In genomic region chr3:15332405-15333098, GRCh38 we compare ENCODE assay signal across 8 cellular contexts. TPM values are rescaled to one million over a fixed set of nuclear protein-coding genes. Genes with fewer than 3 reads are reported as not detected.
DNase-seq lines count a peak whose midpoint lies in the region; ATAC-seq and TF ChIP-seq lines count a peak whose summit lies in the region.

A gene with protein sequence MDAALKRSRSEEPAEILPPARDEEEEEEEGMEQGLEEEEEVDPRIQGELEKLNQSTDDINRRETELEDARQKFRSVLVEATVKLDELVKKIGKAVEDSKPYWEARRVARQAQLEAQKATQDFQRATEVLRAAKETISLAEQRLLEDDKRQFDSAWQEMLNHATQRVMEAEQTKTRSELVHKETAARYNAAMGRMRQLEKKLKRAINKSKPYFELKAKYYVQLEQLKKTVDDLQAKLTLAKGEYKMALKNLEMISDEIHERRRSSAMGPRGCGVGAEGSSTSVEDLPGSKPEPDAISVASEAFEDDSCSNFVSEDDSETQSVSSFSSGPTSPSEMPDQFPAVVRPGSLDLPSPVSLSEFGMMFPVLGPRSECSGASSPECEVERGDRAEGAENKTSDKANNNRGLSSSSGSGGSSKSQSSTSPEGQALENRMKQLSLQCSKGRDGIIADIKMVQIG (minus strand): TSS chr3:15332586. CDS start chr3:15332408, 178 bp downstream.

- H3K27me3 ChIP-seq in PC-3 (ENCODE audit: low read length): no peaks in the 10 kb centered on the region
- no peaks in the 10 kb centered on the region for H3K27me3 ChIP-seq in esophagus (ENCODE audit: control insufficient read depth in 1 of 2, insufficient read depth in 2 of 2, low read length in 2 of 2)
- H3K27me3 ChIP-seq in mucosa of stomach (ENCODE audit: control insufficient read depth, insufficient read depth, low read length): no peaks in the 10 kb centered on the region

- CTCF ChIA-PET in PC-3 (lab: Charles Lee): interaction anchor here (0.6 to 1.6 kb wide), 5 partner anchors 47 to 930 kb away, joined by 4 to 20 read pairs (median 5); partner anchors contain the start of gene SLC6A6

- H3K4me1 Mint-ChIP-seq in activated T-cell treated with anti-CD3 and anti-CD28 coated beads, Interleukin-2, amount 50 U/mL, for 4 hours (ENCODE audit: low read depth): peaks cover 57% of the 10 kb centered on the region

- H3K9ac ChIP-seq in PC-3 (ENCODE audit: low read length): peak within 1 kb of the TSS; percentile 75
- H3K9ac ChIP-seq in mucosa of stomach (ENCODE audit: low read length): peak within 1 kb of the TSS; percentile 73

- 13 to 14% methylated on average over 47 to 66 of the region's 66 CpGs for WGBS in esophagus, 2 donors

- POLR2A ChIA-PET in PC-3 (lab: Charles Lee; ENCODE audit: unreplicated experiment): interaction anchor here (0.6 kb wide), 3 partner anchors 9 to 72 kb away, joined by 3 to 5 read pairs (median 5); no protein-coding TSS in a partner anchor

- intact Hi-C loops in PC-3 (cut with micrococcal nuclease): loop anchor here (1.0 kb wide), 2 partner anchors 46 to 64 kb away; no protein-coding TSS in a partner anchor

- no peak within 1 kb of the TSS for H3K27ac ChIP-seq in PC-3 (ENCODE audit: low read length)
- H3K27ac ChIP-seq in esophagus (ENCODE audit: low read depth in 2 of 2, low read length in 1 of 2): peak within 1 kb of the TSS; percentile 72 to 83

- no peaks in the 10 kb centered on the region for H3K27me3 Mint-ChIP-seq in activated T-cell treated with anti-CD3 and anti-CD28 coated beads, Interleukin-2, amount 50 U/mL, for 4 hours (ENCODE audit: low read depth)

- H3K9me3 ChIP-seq in PC-3 (ENCODE audit: low read length): no peaks in the 10 kb centered on the region
- H3K9me3 ChIP-seq in esophagus (ENCODE audit: control insufficient read depth in 2 of 2, insufficient read depth in 1 of 2, low read depth in 1 of 2, low read length in 1 of 2): no peaks in the 10 kb centered on the region
- no peaks in the 10 kb centered on the region for H3K9me3 ChIP-seq in mucosa of stomach (ENCODE audit: control insufficient read depth, low read length)

- H3K36me3 Mint-ChIP-seq in activated T-cell treated with anti-CD3 and anti-CD28 coated beads, Interleukin-2, amount 50 U/mL, for 4 hours (ENCODE audit: insufficient read depth): peaks cover 13% of the 10 kb centered on the region

- peak within 1 kb of the TSS; percentile 99 for H3K4me3 ChIP-seq in PC-3 (ENCODE audit: low read length)
- H3K4me3 ChIP-seq in esophagus (ENCODE audit: low read depth in 1 of 2, low read length in 2 of 2): peak within 1 kb of the TSS; percentile 88 to 92
- H3K4me3 ChIP-seq in mucosa of stomach (ENCODE audit: low read length): peak within 1 kb of the TSS; percentile 23

- H3K9me3 Mint-ChIP-seq in activated T-cell treated with anti-CD3 and anti-CD28 coated beads, Interleukin-2, amount 50 U/mL, for 4 hours: no peaks in the 10 kb centered on the region

- peak within 1 kb of the TSS; percentile 96 for H3K4me2 ChIP-seq in PC-3 (ENCODE audit: low read length)

- no peaks in the 10 kb centered on the region for H4K20me1 ChIP-seq in PC-3 (ENCODE audit: low read length)

- TF ChIP-seq CTCF in PC-3 (conservative IDR thresholded peaks at IDR 0.05; ENCODE audit: low read depth, low read length): peak; percentile 51; the same call in 1 of the 2 replicates

- H3K79me2 ChIP-seq in PC-3 (ENCODE audit: low read length): peaks cover 30% of the 10 kb centered on the region

- H3F3A ChIP-seq in PC-3 (ENCODE audit: low read length, unreplicated experiment): peaks cover 3% of the 10 kb centered on the region

- BruUV-seq in PC-3 (replicated peaks; lab: Mats Ljungman, UMichigan): TSS peak; percentile 37

- no peaks in the 10 kb centered on the region for H3K36me3 ChIP-seq in PC-3 (ENCODE audit: low read depth, low read length)
- no peaks in the 10 kb centered on the region for H3K36me3 ChIP-seq in esophagus (ENCODE audit: control insufficient read depth in 2 of 2, insufficient read depth in 2 of 2, low read length in 1 of 2)
- H3K36me3 ChIP-seq in mucosa of stomach (ENCODE audit: control insufficient read depth, insufficient read depth, low read length): no peaks in the 10 kb centered on the region

- H3K4me3 Mint-ChIP-seq in activated T-cell treated with anti-CD3 and anti-CD28 coated beads, Interleukin-2, amount 50 U/mL, for 4 hours: peak within 1 kb of the TSS; percentile 93

- peaks cover 29% of the 10 kb centered on the region for H3K4me1 ChIP-seq in PC-3 (ENCODE audit: insufficient read depth, low read length)
- peaks cover 8 to 10% of the 10 kb centered on the region in 2 donors for H3K4me1 ChIP-seq in esophagus (ENCODE audit: control insufficient read depth in 2 of 2, insufficient read depth in 2 of 2, low read length in 1 of 2)
- peaks cover 11% of the 10 kb centered on the region for H3K4me1 ChIP-seq in mucosa of stomach (ENCODE audit: control insufficient read depth, insufficient read depth, low read length)

- DNase-seq in AML-193 (lab: John Stamatoyannopoulos, UW) (peak; percentile 18 to 24), PC-3 (peak; percentile 81)
- peak; percentile 60 for DNase-seq in activated T-cell treated with anti-CD3 and anti-CD28 coated beads, Interleukin-2, amount 50 U/mL, for 4 hours
- peak; percentile 35 for DNase-seq in stimulated activated CD8-positive, alpha-beta memory T cell treated with anti-CD3 and anti-CD28 coated beads, Interleukin-7, amount 100 ng/mL, for 24 hours (ENCODE audit: low read depth)

- H3K9me2 ChIP-seq in PC-3 (replicated peaks; ENCODE audit: low read length): no peaks in the 10 kb centered on the region

- H2AFZ ChIP-seq in PC-3 (ENCODE audit: low read length): peak within 1 kb of the TSS; percentile 95

- peak; percentile 77 for ATAC-seq in GM19025 (IDR thresholded peaks at IDR 0.05; ENCODE audit: low read depth, unreplicated experiment)
- ATAC-seq in HG03175 (IDR thresholded peaks at IDR 0.05; ENCODE audit: unreplicated experiment): peak; percentile 85
- peak; percentile 76 for ATAC-seq in PC-3
- ATAC-seq in activated T-cell treated with anti-CD3 and anti-CD28 coated beads, Interleukin-2, amount 50 U/mL, for 4 hours: peak; percentile 90 to 92

RNA-seq across cellular contexts. Expression of the gene that starts here (rescaled TPM):
- total RNA-seq in PC-3 (2014; rRNA removed): 21.2 and 23.0 TPM in 2 replicates
- total RNA-seq in activated T-cell treated with anti-CD3 and anti-CD28 coated beads, Interleukin-2, amount 50 U/mL, for 4 hours: 10 to 100 TPM; 11.1 to 26.1 (median 12.9) TPM
- 10 to 100 TPM in 1 of 2 donors, 1 to 10 TPM in 1; 8.6 to 13.6 TPM for polyA plus RNA-seq in esophagus

Comparison
In these comparisons a context has a peak if more than half of its experiments do, and no peak if none do; other contexts are left out.
1. DNase-seq: peak in every context shown above with its lines; median percentile 81 in PC-3; 60 in activated T-cell treated with anti-CD3 and anti-CD28 coated beads, Interleukin-2, amount 50 U/mL, for 4 hours; 35 in stimulated activated CD8-positive, alpha-beta memory T cell treated with anti-CD3 and anti-CD28 coated beads, Interleukin-7, amount 100 ng/mL, for 24 hours; 21 in AML-193.
2. H3K4me3 ChIP-seq: peak in every context shown above with its lines; median percentile 99 in PC-3; 90 in esophagus; 23 in mucosa of stomach.